Comparison of ENCODE assay signal across 26 cellular contexts in genomic region chr2:169513094-169513493, GRCh38. TPM values are rescaled to one million over a fixed set of nuclear protein-coding genes. Genes with fewer than 3 reads are reported as not detected.
A peak's percentile ranks its signal among the peaks of the same experiment; 100 is the strongest.
DNase-seq lines count a peak whose midpoint lies in the region; ATAC-seq and TF ChIP-seq lines count a peak whose summit lies in the region.
"Had no signal": no experiment of that assay in that cellular context is flagged by ENCODE, and none has a peak within 500 bp of the region (broad histone marks: within the 10 kb centered on the region; RNA-seq: fewer than 3 reads in every experiment).

No MANE protein-coding gene starts in this region.

- H4K20me1 ChIP-seq in PC-3 (ENCODE audit: low read length), result no peaks in the 10 kb centered on the region
- H4K20me1 ChIP-seq: BLaER1 treated with 17β-estradiol and CSF1 and Interleukin-3, amounts not matched to agents 10 nM and 100 nM had no signal

- peak overlapping the region; percentile 49 for H3K4me2 ChIP-seq in PC-3 (ENCODE audit: low read length)
- H3K4me2 ChIP-seq: BLaER1 treated with 17β-estradiol and CSF1 and Interleukin-3, amounts not matched to agents 10 nM and 100 nM had no signal

- no peaks in the 10 kb centered on the region for H3K9me2 ChIP-seq in PC-3 (replicated peaks; ENCODE audit: low read length)

- TF ChIP-seq POLR2A in prostate gland (IDR thresholded peaks at IDR 0.05), result no peak

- H3F3A ChIP-seq in PC-3 (ENCODE audit: low read length, unreplicated experiment), result peaks cover under 1% of the 10 kb centered on the region

- WGBS in psoas muscle, 3 donors, result 30 to 58% (median 33%) methylated on average over 1 of the region's 1 CpG
- WGBS in prostate gland, result 97% methylated on average over 1 of the region's 1 CpG

- H3K36me3 ChIP-seq in left ventricle myocardium inferior (peaks cover 2% of the 10 kb centered on the region), PC-3 (ENCODE audit: low read depth, low read length) (no peaks in the 10 kb centered on the region), psoas muscle (ENCODE audit: insufficient read depth in 1 of 2, low read depth in 1 of 2) (peaks cover 0 to 35% of the 10 kb centered on the region in 2 donors), prostate gland (no peaks in the 10 kb centered on the region)
- H3K36me3 ChIP-seq: BLaER1 treated with 17β-estradiol and CSF1 and Interleukin-3, amounts not matched to agents 10 nM and 100 nM; HAP-1; MG63 had no signal

- H3K79me2 ChIP-seq in PC-3 (ENCODE audit: low read length), result no peaks in the 10 kb centered on the region

- ATAC-seq in PC-3, result no peak
- no peak for ATAC-seq in psoas muscle
- ATAC-seq: GM12878 had no signal

- no peak for DNase-seq in left ventricle myocardium inferior
- DNase-seq in cardiac septum (ENCODE audit: low spot score), result no peak
- no peak for DNase-seq in PC-3
- DNase-seq in psoas muscle, result no peak
- no peak for DNase-seq in DMS114 treated with DMSO at 0.1 percent for 48 hours (lab: John Stamatoyannopoulos, UW; ENCODE audit: unreplicated experiment)
- no peak for DNase-seq in DMS153 (lab: John Stamatoyannopoulos, UW)
- no peak for DNase-seq in prostate gland (ENCODE audit: low spot score)
- DNase-seq: AML-193; CD4-positive, alpha-beta memory T cell; COR-L47; DMS79; EL; GDM1; GOT3; KG1; MG63; NCI-H1105 treated with DMSO at 0.1 percent for 48 hours; NCI-H146; NCI-H1930; NCI-H2107; NCI-H524; NCI-H774 had no signal

- H3K9ac ChIP-seq in PC-3 (ENCODE audit: low read length), result no peak overlapping the region
- H3K9ac ChIP-seq: BLaER1 treated with 17β-estradiol and CSF1 and Interleukin-3, amounts not matched to agents 10 nM and 100 nM had no signal

- H2AFZ ChIP-seq in PC-3 (ENCODE audit: low read length), result no peak overlapping the region

- H3K4me3 ChIP-seq in left ventricle myocardium inferior (peak overlapping the region; percentile 61), PC-3 (ENCODE audit: low read length) (no peak overlapping the region), psoas muscle (peak overlapping the region; percentile 78), prostate gland (no peak overlapping the region)
- H3K4me3 ChIP-seq: BLaER1 treated with 17β-estradiol and CSF1 and Interleukin-3, amounts not matched to agents 10 nM and 100 nM; GM12878; HAP-1; MG63 had no signal

- H3K4me1 ChIP-seq in left ventricle myocardium inferior (peaks cover 30% of the 10 kb centered on the region), PC-3 (ENCODE audit: insufficient read depth, low read length) (peaks cover 48% of the 10 kb centered on the region), psoas muscle (peaks cover 13% of the 10 kb centered on the region), prostate gland (replicated peaks) (no peaks in the 10 kb centered on the region)

- peak overlapping the region; percentile 67 for H3K27ac ChIP-seq in left ventricle myocardium inferior (replicated peaks)
- peak overlapping the region; percentile 31 for H3K27ac ChIP-seq in PC-3 (ENCODE audit: low read length)
- peak overlapping the region; percentile 87 for H3K27ac ChIP-seq in psoas muscle
- no peak overlapping the region for H3K27ac ChIP-seq in prostate gland
- H3K27ac ChIP-seq: BLaER1 treated with 17β-estradiol and CSF1 and Interleukin-3, amounts not matched to agents 10 nM and 100 nM had no signal

- H3K9me3 ChIP-seq in left ventricle myocardium inferior (replicated peaks) (no peaks in the 10 kb centered on the region), PC-3 (ENCODE audit: low read length) (no peaks in the 10 kb centered on the region), psoas muscle (no peaks in the 10 kb centered on the region), prostate gland (no peaks in the 10 kb centered on the region)
- H3K9me3 ChIP-seq: BLaER1 treated with 17β-estradiol and CSF1 and Interleukin-3, amounts not matched to agents 10 nM and 100 nM; HAP-1; MG63 had no signal

- TF ChIP-seq CTCF in left ventricle myocardium inferior (IDR thresholded peaks at IDR 0.05; ENCODE audit: borderline replicate concordance) (no peak), PC-3 (conservative IDR thresholded peaks at IDR 0.05; ENCODE audit: low read depth, low read length) (no peak), psoas muscle (IDR thresholded peaks at IDR 0.05) (no peak), prostate gland (IDR thresholded peaks at IDR 0.05) (no peak)

- no TSS peak for BruUV-seq in PC-3 (replicated peaks; lab: Mats Ljungman, UMichigan)

- no peaks in the 10 kb centered on the region for H3K27me3 ChIP-seq in left ventricle myocardium inferior (ENCODE audit: low read depth)
- H3K27me3 ChIP-seq in PC-3 (ENCODE audit: low read length), result no peaks in the 10 kb centered on the region
- H3K27me3 ChIP-seq in psoas muscle (ENCODE audit: insufficient read depth in 3 of 3, low read length in 2 of 3), result no peaks in the 10 kb centered on the region
- H3K27me3 ChIP-seq in prostate gland (replicated peaks; ENCODE audit: insufficient read depth), result no peaks in the 10 kb centered on the region
- H3K27me3 ChIP-seq: BLaER1 treated with 17β-estradiol and CSF1 and Interleukin-3, amounts not matched to agents 10 nM and 100 nM; MG63 had no signal

- intact Hi-C loops in left ventricle myocardium inferior (cut with micrococcal nuclease) (loop anchor here (10.0 kb wide), 1 partner anchor 412 kb away; no protein-coding TSS in a partner anchor), cardiac septum (cut with DNase I) (no loop called here), PC-3 (cut with micrococcal nuclease) (no loop called here), psoas muscle (cut with DNase I) (no loop called here), prostate gland (cut with DNase I) (no loop called here)

- POLR2A ChIA-PET in PC-3 (lab: Charles Lee; ENCODE audit: unreplicated experiment), result no interaction called here

- CTCF ChIA-PET in PC-3 (lab: Charles Lee), result no interaction called here

RNA-seq across cellular contexts. Expression of gene KLHL41, which starts 3.6 kb away (rescaled TPM):
- total RNA-seq in left ventricle myocardium inferior (163 TPM), cardiac septum (90.5 TPM), PC-3 (2014; rRNA removed) (0.07 and 0.12 TPM in 2 replicates), psoas muscle (1,000 to 10,000 TPM; 3,179 to 3,578 (median 3,364) TPM), prostate gland (10 to 100 TPM in 1 of 2 donors, 1 to 10 TPM in 1; 2.3 to 13.4 TPM)
- polyA plus RNA-seq in psoas muscle, result 1,000 to 10,000 TPM in 2 of 3 donors, 100 to 1,000 TPM in 1; 639 to 3,023 (median 2,979) TPM
- total RNA-seq: HT1080 had no signal

RNA-seq across cellular contexts. Expression of gene BBS5, which starts 33.8 kb away (rescaled TPM):
- total RNA-seq in left ventricle myocardium inferior (8.4 TPM), cardiac septum (8.2 TPM), PC-3 (2014; rRNA removed) (3.3 and 3.8 TPM in 2 replicates), psoas muscle (10 to 100 TPM in 1 of 4 donors, 1 to 10 TPM in 3; 8.1 to 12.3 (median 9.2) TPM), prostate gland (10 to 100 TPM in 1 of 2 donors, 1 to 10 TPM in 1; 7.7 to 14.7 TPM)
- polyA plus RNA-seq in psoas muscle, result 10 to 100 TPM in 1 of 3 donors, 1 to 10 TPM in 2; 3.7 to 12.2 (median 5.1) TPM

Comparison
In these comparisons a context has a peak if more than half of its experiments do, and no peak if none do; other contexts are left out.
1. H3K27ac ChIP-seq: peak in left ventricle myocardium inferior (single experiment), PC-3 (single experiment) and psoas muscle (single experiment); none in prostate gland (0 of 2).
2. H3K4me3 ChIP-seq: peak in left ventricle myocardium inferior (single experiment) and psoas muscle (single experiment); none in PC-3 (single experiment) and prostate gland (0 of 2).
3. RNA of gene KLHL41, which starts 3.6 kb away (total RNA-seq): 3,179 to 3,578 TPM in psoas muscle; 163 TPM in left ventricle myocardium inferior (single experiment), 90.5 TPM in cardiac septum (single experiment), 2.3 to 13.4 TPM in prostate gland and 0.07 to 0.12 TPM in PC-3; every median in the first group is over 10 times any median in the second.